23 cellular contexts compared by ENCODE assay signal in the genomic region with DNA sequence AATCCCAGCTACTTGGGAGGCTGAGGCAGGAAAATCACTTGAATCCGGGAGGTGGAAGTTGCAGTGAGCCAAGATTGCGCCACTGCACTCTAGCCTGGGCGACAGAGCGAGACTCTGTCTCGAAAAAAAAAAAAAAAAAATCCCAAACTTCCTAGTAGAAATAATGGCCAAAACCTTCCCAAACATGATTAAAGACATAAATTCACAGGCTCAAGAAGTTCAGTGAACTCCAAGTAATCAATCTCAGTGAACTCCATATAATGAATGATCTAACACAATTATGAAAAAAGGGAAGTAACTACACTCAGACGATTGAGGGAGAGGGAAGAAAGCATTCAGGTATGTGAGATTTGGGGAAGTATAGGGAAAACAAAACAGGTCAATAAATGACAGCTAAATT.
"Had no signal": no experiment of that assay in that cellular context is flagged by ENCODE, and none has a peak within 500 bp of the region (broad histone marks: within the 10 kb centered on the region; RNA-seq: fewer than 3 reads in every experiment).

No MANE protein-coding gene starts in this region.

- H3K27ac Mint-ChIP-seq: activated CD8-positive, alpha-beta T cell treated with anti-CD3 and anti-CD28 coated beads for 36 hours; activated naive CD4-positive, alpha-beta T cell treated with anti-CD3 and anti-CD28 coated beads, Interleukin-2, amount 10 ng/mL, durations not matched to agents 7 days and 5 days; activated naive CD8-positive, alpha-beta T cell treated with anti-CD3 and anti-CD28 coated beads for 36 hours; activated T-cell treated with anti-CD3 and anti-CD28 coated beads, Interleukin-2, amount 50 U/mL, for 72 hours; activated T-helper 2 cell treated with anti-CD3 and anti-CD28 coated beads, Interferon-gamma antibody, Interleukin-2, Interleukin-4, amounts not matched to agents 10 μg/mL and 5 μg/mL and 100 μg/mL, durations not matched to agents 14 hours and 24 hours and 36 hours had no signal

- H3K36me3 ChIP-seq: brain microvascular endothelial cell, cardiac muscle cell had no signal

- H3K27me3 Mint-ChIP-seq: activated CD8-positive, alpha-beta T cell treated with anti-CD3 and anti-CD28 coated beads for 36 hours; activated naive CD4-positive, alpha-beta T cell treated with anti-CD3 and anti-CD28 coated beads, Interleukin-2, amount 10 ng/mL, durations not matched to agents 7 days and 5 days; activated naive CD8-positive, alpha-beta T cell treated with anti-CD3 and anti-CD28 coated beads for 36 hours; T-cell had no signal

- H3K27me3 ChIP-seq: brain microvascular endothelial cell, cardiac muscle cell had no signal

- H3K4me3 Mint-ChIP-seq: activated CD8-positive, alpha-beta T cell treated with anti-CD3 and anti-CD28 coated beads for 36 hours; activated naive CD4-positive, alpha-beta T cell treated with anti-CD3 and anti-CD28 coated beads, Interleukin-2, amount 10 ng/mL, durations not matched to agents 7 days and 5 days; activated naive CD8-positive, alpha-beta T cell treated with anti-CD3 and anti-CD28 coated beads for 36 hours; activated T-cell treated with anti-CD3 and anti-CD28 coated beads, Interleukin-2, amount 50 U/mL, for 72 hours; T-cell had no signal

- H3K27ac ChIP-seq: brain microvascular endothelial cell, cardiac muscle cell, KMS-11, SK-N-MC had no signal

- H3K4me3 ChIP-seq: cardiac muscle cell, SK-N-MC had no signal

- DNase-seq: activated CD4-positive, alpha-beta T cell treated with anti-CD3 and anti-CD28 coated beads for 4 hours; activated CD8-positive, alpha-beta memory T cell treated with anti-CD3 and anti-CD28 coated beads, Interleukin-2, amount 50 U/mL, for 4 hours; activated CD8-positive, alpha-beta T cell treated with anti-CD3 and anti-CD28 coated beads for 36 hours; activated gamma-delta T cell treated with Interleukin-2 at 50 U/mL for 16 hours; activated naive CD4-positive, alpha-beta T cell treated with anti-CD3 and anti-CD28 coated beads, Interleukin-2, amount 10 ng/mL, durations not matched to agents 7 days and 5 days; activated naive CD8-positive, alpha-beta T cell treated with anti-CD3 and anti-CD28 coated beads for 36 hours; activated T-cell treated with anti-CD3 and anti-CD28 coated beads, Interleukin-2, amount 50 U/mL, for 72 hours; brain microvascular endothelial cell; cerebellar nuclear complex; NCI-H1092; NCI-H1417; NCI-H1930; NCI-H2171 treated with DMSO at 0.1 percent for 48 hours; NCI-H345; NCI-H510A; NCI-H526 treated with DMSO at 0.1 percent for 48 hours; NCI-H82; RPMI8226; T-cell had no signal

- H3K9me3 Mint-ChIP-seq: activated CD8-positive, alpha-beta T cell treated with anti-CD3 and anti-CD28 coated beads for 36 hours; activated naive CD4-positive, alpha-beta T cell treated with anti-CD3 and anti-CD28 coated beads, Interleukin-2, amount 10 ng/mL, durations not matched to agents 7 days and 5 days; activated naive CD8-positive, alpha-beta T cell treated with anti-CD3 and anti-CD28 coated beads for 36 hours; activated T-cell treated with anti-CD3 and anti-CD28 coated beads, Interleukin-2, amount 50 U/mL, for 72 hours; activated T-helper 2 cell treated with anti-CD3 and anti-CD28 coated beads, Interferon-gamma antibody, Interleukin-2, Interleukin-4, amounts not matched to agents 10 μg/mL and 5 μg/mL and 100 μg/mL, durations not matched to agents 14 hours and 24 hours and 36 hours; T-cell had no signal
